Comparison of ENCODE assay signal across 24 cellular contexts in genomic region chr6:97078791-97079190, GRCh38.
"Had no signal": no experiment of that assay in that cellular context is flagged by ENCODE, and none has a peak within 500 bp of the region (broad histone marks: within the 10 kb centered on the region; RNA-seq: fewer than 3 reads in every experiment).

No MANE protein-coding gene starts in this region.

- ATAC-seq: stimulated activated effector memory CD8-positive, alpha-beta T cell treated with anti-CD3 and anti-CD28 coated beads, Interleukin-12 subunit alpha, Interleukin-12 subunit beta, amount 100 ng/mL, for 72 hours; stimulated activated memory B cell treated with anti-CD40 and anti-IgM and Interleukin-4, amounts not matched to agents 10 μg/mL and 1 μg/mL and 100 μg/mL, for 72 hours; stimulated activated naive B cell treated with anti-CD40 and anti-IgM and Interleukin-4, amounts not matched to agents 10 μg/mL and 1 μg/mL and 100 μg/mL, for 72 hours; stimulated activated naive CD8-positive, alpha-beta T cell treated with anti-CD3 and anti-CD28 coated beads, Interleukin-15, amount 100 ng/mL, for 72 hours; stimulated activated naive CD8-positive, alpha-beta T cell treated with anti-CD3 and anti-CD28 coated beads, Interleukin-15, Interleukin-2, amounts not matched to agents 100 U/mL and 50 U/mL, for 24 hours; upper lobe of right lung had no signal

- H3K36me3 Mint-ChIP-seq: stimulated activated effector memory CD8-positive, alpha-beta T cell treated with anti-CD3 and anti-CD28 coated beads, Interleukin-12 subunit alpha, Interleukin-12 subunit beta, amount 100 ng/mL, for 72 hours; stimulated activated memory B cell treated with anti-CD40 and anti-IgM and Interleukin-4, amounts not matched to agents 10 μg/mL and 1 μg/mL and 100 μg/mL, for 72 hours; stimulated activated naive B cell treated with anti-CD40 and anti-IgM and Interleukin-4, amounts not matched to agents 10 μg/mL and 1 μg/mL and 100 μg/mL, for 72 hours had no signal

- H3K4me1 Mint-ChIP-seq: stimulated activated memory B cell treated with anti-CD40 and anti-IgM and Interleukin-4, amounts not matched to agents 10 μg/mL and 1 μg/mL and 100 μg/mL, for 72 hours; stimulated activated naive B cell treated with anti-CD40 and anti-IgM and Interleukin-4, amounts not matched to agents 10 μg/mL and 1 μg/mL and 100 μg/mL, for 72 hours had no signal

- H3K27me3 Mint-ChIP-seq: stimulated activated memory B cell treated with anti-CD40 and anti-IgM and Interleukin-4, amounts not matched to agents 10 μg/mL and 1 μg/mL and 100 μg/mL, for 72 hours; stimulated activated naive CD8-positive, alpha-beta T cell treated with anti-CD3 and anti-CD28 coated beads, Interleukin-15, amount 100 ng/mL, for 72 hours; stimulated activated naive CD8-positive, alpha-beta T cell treated with anti-CD3 and anti-CD28 coated beads, Interleukin-15, Interleukin-2, amounts not matched to agents 100 ng/mL and 50 ng/mL, for 24 hours; type B pancreatic cell had no signal

- H3K27ac Mint-ChIP-seq: stimulated activated effector memory CD8-positive, alpha-beta T cell treated with anti-CD3 and anti-CD28 coated beads, Interleukin-12 subunit alpha, Interleukin-12 subunit beta, amount 100 ng/mL, for 72 hours; stimulated activated memory B cell treated with anti-CD40 and anti-IgM and Interleukin-4, amounts not matched to agents 10 μg/mL and 1 μg/mL and 100 μg/mL, for 72 hours; stimulated activated naive B cell treated with anti-CD40 and anti-IgM and Interleukin-4, amounts not matched to agents 10 μg/mL and 1 μg/mL and 100 μg/mL, for 72 hours; stimulated activated naive CD8-positive, alpha-beta T cell treated with anti-CD3 and anti-CD28 coated beads, Interleukin-15, amount 100 ng/mL, for 72 hours; type B pancreatic cell had no signal

- H3K4me3 Mint-ChIP-seq: stimulated activated effector memory CD8-positive, alpha-beta T cell treated with anti-CD3 and anti-CD28 coated beads, Interleukin-12 subunit alpha, Interleukin-12 subunit beta, amount 100 ng/mL, for 72 hours; stimulated activated memory B cell treated with anti-CD40 and anti-IgM and Interleukin-4, amounts not matched to agents 10 μg/mL and 1 μg/mL and 100 μg/mL, for 72 hours; stimulated activated naive B cell treated with anti-CD40 and anti-IgM and Interleukin-4, amounts not matched to agents 10 μg/mL and 1 μg/mL and 100 μg/mL, for 72 hours; stimulated activated naive CD8-positive, alpha-beta T cell treated with anti-CD3 and anti-CD28 coated beads, Interleukin-15, amount 100 ng/mL, for 72 hours; stimulated activated naive CD8-positive, alpha-beta T cell treated with anti-CD3 and anti-CD28 coated beads, Interleukin-15, Interleukin-2, amounts not matched to agents 100 ng/mL and 50 ng/mL, for 24 hours; type B pancreatic cell had no signal

- H3K9me3 Mint-ChIP-seq: stimulated activated effector memory CD8-positive, alpha-beta T cell treated with anti-CD3 and anti-CD28 coated beads, Interleukin-12 subunit alpha, Interleukin-12 subunit beta, amount 100 ng/mL, for 72 hours; stimulated activated memory B cell treated with anti-CD40 and anti-IgM and Interleukin-4, amounts not matched to agents 10 μg/mL and 1 μg/mL and 100 μg/mL, for 72 hours; stimulated activated naive B cell treated with anti-CD40 and anti-IgM and Interleukin-4, amounts not matched to agents 10 μg/mL and 1 μg/mL and 100 μg/mL, for 72 hours; stimulated activated naive CD8-positive, alpha-beta T cell treated with anti-CD3 and anti-CD28 coated beads, Interleukin-15, Interleukin-2, amounts not matched to agents 100 ng/mL and 50 ng/mL, for 24 hours had no signal

- DNase-seq: stimulated activated CD4-positive, alpha-beta T cell treated with anti-CD3 and anti-CD28 coated beads, Interleukin-2, amount 100 ng/mL, for 48 hours; stimulated activated CD4-positive, alpha-beta T cell treated with anti-CD3 and anti-CD28 coated beads, Interleukin-4, amount 100 ng/mL, for 1 hour; stimulated activated CD4-positive, alpha-beta T cell treated with anti-CD3 and anti-CD28 coated beads, Interleukin-4, amount 100 ng/mL, for 24 hours; stimulated activated CD4-positive, alpha-beta T cell treated with anti-CD3 and anti-CD28 coated beads, Interleukin-4, amount 100 ng/mL, for 4 hours; stimulated activated CD8-positive, alpha-beta memory T cell treated with anti-CD3 and anti-CD28 coated beads, Interleukin-4, amount 100 ng/mL, for 48 hours; stimulated activated naive B cell treated with anti-CD40 and anti-IgM and Interleukin-4, amounts not matched to agents 10 μg/mL and 1 μg/mL and 100 μg/mL, for 72 hours; stimulated activated naive CD4-positive, alpha-beta T cell; stimulated activated naive CD4-positive, alpha-beta T cell treated with Interleukin-2 at 50 U/mL for 16 hours; stimulated activated naive CD8-positive, alpha-beta T cell treated with anti-CD3 and anti-CD28 coated beads, Interleukin-15, amount 100 ng/mL, for 72 hours; stimulated activated naive CD8-positive, alpha-beta T cell treated with anti-CD3 and anti-CD28 coated beads, Interleukin-15, Interleukin-2, amounts not matched to agents 100 U/mL and 50 U/mL, for 24 hours; stomach; substantia nigra; testis; thyroid gland; tibial artery; transverse colon; trophoblast cell; upper lobe of left lung; upper lobe of right lung; uterus had no signal
